Comparison of ENCODE assay signal across 18 cellular contexts in genomic region chr6:116444575-116444974, GRCh38. TPM values are rescaled to one million over a fixed set of nuclear protein-coding genes. Genes with fewer than 3 reads are reported as not detected.
A peak's percentile ranks its signal among the peaks of the same experiment; 100 is the strongest.
DNase-seq lines count a peak whose midpoint lies in the region; ATAC-seq and TF ChIP-seq lines count a peak whose summit lies in the region.
"Had no signal": no experiment of that assay in that cellular context is flagged by ENCODE, and none has a peak within 500 bp of the region (broad histone marks: within the 10 kb centered on the region; RNA-seq: fewer than 3 reads in every experiment).

No MANE protein-coding gene starts in this region.

- RAD21 ChIA-PET in HCT116 (lab: Charles Lee; ENCODE audit: low non-redundant PET in 1 of 2, low total read pairs in 2 of 2, uncharacterized antibody in 2 of 2, unreplicated experiment in 2 of 2) = no interaction called here

- H3K36me3 ChIP-seq in HCT116 (ENCODE audit: control insufficient read depth in 1 of 2, insufficient read depth in 2 of 2, low read length in 2 of 2) = no peaks in the 10 kb centered on the region
- no peaks in the 10 kb centered on the region for H3K36me3 ChIP-seq in osteoblast (ENCODE audit: insufficient read depth, low read length)
- H3K36me3 ChIP-seq: MG63, Peyer's patch had no signal

- intact Hi-C loops in activated CD4-positive, alpha-beta T cell treated with anti-CD3 and anti-CD28 coated beads, Interleukin-2, amount 10 ng/mL, durations not matched to agents 24 days and 14 days (cut with micrococcal nuclease) = loop anchor here (1.0 to 5.0 kb wide), 3 partner anchors 33 to 157 kb away; no protein-coding TSS in a partner anchor
- intact Hi-C loops in HCT116 (cut with micrococcal nuclease) = no loop called here
- intact Hi-C loops in CD4-positive, alpha-beta T cell (cut with DNase I, micrococcal nuclease) = no loop called here

- H3K9me2 ChIP-seq in HCT116 (ENCODE audit: insufficient read depth) = no peaks in the 10 kb centered on the region

- H3K36me3 Mint-ChIP-seq in activated CD4-positive, alpha-beta T cell treated with anti-CD3 and anti-CD28 coated beads, Interleukin-2, amount 10 ng/mL, durations not matched to agents 7 days and 5 days (ENCODE audit: low read depth) = no peaks in the 10 kb centered on the region
- no peaks in the 10 kb centered on the region for H3K36me3 Mint-ChIP-seq in activated CD4-positive, alpha-beta T cell treated with anti-CD3 and anti-CD28 coated beads, Interleukin-2, amount 10 ng/mL, durations not matched to agents 24 days and 14 days (ENCODE audit: low read depth)
- H3K36me3 Mint-ChIP-seq in T-helper 17 cell (ENCODE audit: low read depth) (no peaks in the 10 kb centered on the region), glutamatergic neuron (ENCODE audit: unreplicated experiment) (no peaks in the 10 kb centered on the region)
- no peaks in the 10 kb centered on the region for H3K36me3 Mint-ChIP-seq in CD4-positive, alpha-beta T cell (ENCODE audit: low read depth)
- H3K36me3 Mint-ChIP-seq: T-cell had no signal

- H3K27me3 ChIP-seq in HCT116 (ENCODE audit: insufficient read depth, low read length) = no peaks in the 10 kb centered on the region
- no peaks in the 10 kb centered on the region for H3K27me3 ChIP-seq in osteoblast (ENCODE audit: insufficient read depth, low read length)
- H3K27me3 ChIP-seq in CD4-positive, alpha-beta T cell (ENCODE audit: control insufficient read depth, insufficient read depth, low read length) = no peaks in the 10 kb centered on the region
- H3K27me3 ChIP-seq: hepatocyte, MG63, Peyer's patch had no signal

- H4K20me1 ChIP-seq in HCT116 (ENCODE audit: insufficient read depth) (no peaks in the 10 kb centered on the region), osteoblast (ENCODE audit: insufficient read depth, low read length) (no peaks in the 10 kb centered on the region)

- H3K27me3 Mint-ChIP-seq in activated CD4-positive, alpha-beta T cell treated with anti-CD3 and anti-CD28 coated beads, Interleukin-2, amount 10 ng/mL, durations not matched to agents 7 days and 5 days = peaks cover 27% of the 10 kb centered on the region
- H3K27me3 Mint-ChIP-seq in activated CD4-positive, alpha-beta T cell treated with anti-CD3 and anti-CD28 coated beads, Interleukin-2, amount 10 ng/mL, durations not matched to agents 24 days and 14 days = peaks cover 24% of the 10 kb centered on the region
- H3K27me3 Mint-ChIP-seq in T-helper 17 cell = peaks cover 17% of the 10 kb centered on the region
- H3K27me3 Mint-ChIP-seq in glutamatergic neuron (ENCODE audit: unreplicated experiment) = no peaks in the 10 kb centered on the region
- H3K27me3 Mint-ChIP-seq in CD4-positive, alpha-beta T cell = peaks cover 5% of the 10 kb centered on the region

- H3K27ac Mint-ChIP-seq in activated CD4-positive, alpha-beta T cell treated with anti-CD3 and anti-CD28 coated beads, Interleukin-2, amount 10 ng/mL, durations not matched to agents 7 days and 5 days = peak overlapping the region; percentile 26
- no peak overlapping the region for H3K27ac Mint-ChIP-seq in activated CD4-positive, alpha-beta T cell treated with anti-CD3 and anti-CD28 coated beads, Interleukin-2, amount 10 ng/mL, durations not matched to agents 24 days and 14 days
- peak overlapping the region; percentile 78 for H3K27ac Mint-ChIP-seq in T-helper 17 cell
- H3K27ac Mint-ChIP-seq in glutamatergic neuron (ENCODE audit: unreplicated experiment) = no peak overlapping the region
- no peak overlapping the region for H3K27ac Mint-ChIP-seq in CD4-positive, alpha-beta T cell
- H3K27ac Mint-ChIP-seq: T-cell had no signal

- no peak overlapping the region for H3K4me3 ChIP-seq in HCT116 (replicated peaks in 1 of 2; ENCODE audit: low read depth in 1 of 2, low read length in 2 of 2)
- H3K4me3 ChIP-seq in osteoblast (ENCODE audit: insufficient read depth, low read length) = no peak overlapping the region
- H3K4me3 ChIP-seq: hepatocyte, MG63, Peyer's patch had no signal

- DNase-seq in activated CD4-positive, alpha-beta T cell treated with anti-CD3 and anti-CD28 coated beads, Interleukin-2, amount 10 ng/mL, durations not matched to agents 7 days and 5 days = no peak
- no peak for DNase-seq in activated CD4-positive, alpha-beta T cell treated with anti-CD3 and anti-CD28 coated beads, Interleukin-2, amount 10 ng/mL, durations not matched to agents 24 days and 14 days
- no peak for DNase-seq in HCT116 (ENCODE audit: low read depth, low spot score)
- no peak for DNase-seq in T-helper 17 cell
- DNase-seq in osteoblast (ENCODE audit: insufficient read length, low spot score, missing footprints) = no peak
- no peak for DNase-seq in glutamatergic neuron
- no peak for DNase-seq in CD4-positive, alpha-beta T cell
- DNase-seq in COLO668 (lab: John Stamatoyannopoulos, UW; ENCODE audit: unreplicated experiment) = no peak
- DNase-seq: activated CD4-positive, CD25-positive, alpha-beta regulatory T cell treated with anti-CD3 and anti-CD28 coated beads, Interleukin-2, amount 50 U/mL, for 72 hours; activated naive CD4-positive, alpha-beta T cell; activated T-cell treated with anti-CD3 and anti-CD28 coated beads, Interleukin-2, amount 50 U/mL, for 48 hours; effector CD8-positive, alpha-beta T cell; MG63; NCI-H524 treated with DMSO at 0.1 percent for 48 hours; Peyer's patch; substantia nigra; T-cell had no signal

- ATAC-seq in HCT116 = 0 out of 2 replicates have a peak, but pooled peaks have one; percentile 11
- peak; percentile 47 for ATAC-seq in T-helper 17 cell
- ATAC-seq in CD4-positive, alpha-beta T cell (ENCODE audit: poor library complexity) = no peak

- H3K79me2 ChIP-seq in HCT116 (ENCODE audit: insufficient read depth, low read length) = no peaks in the 10 kb centered on the region
- H3K79me2 ChIP-seq in osteoblast (ENCODE audit: insufficient read depth, low read length) = no peaks in the 10 kb centered on the region
- H3K79me2 ChIP-seq: hepatocyte had no signal

- CTCF ChIA-PET in activated CD4-positive, alpha-beta T cell treated with anti-CD3 and anti-CD28 coated beads, Interleukin-2, amount 10 ng/mL, durations not matched to agents 7 days and 5 days (lab: Charles Lee) = interaction anchor here (1.4 kb wide), 1 partner anchor 19 kb away, joined by 4 read pairs; no protein-coding TSS in a partner anchor
- CTCF ChIA-PET in HCT116 (lab: Charles Lee) = interaction anchor here (3.1 kb wide), 1 partner anchor 157 kb away, joined by 10 read pairs; no protein-coding TSS in a partner anchor
- CTCF ChIA-PET in CD4-positive, alpha-beta T cell (lab: Charles Lee) = no interaction called here

- H2AFZ ChIP-seq in HCT116 (ENCODE audit: low read depth, low read length, poor library complexity, severe bottlenecking) (no peak overlapping the region), osteoblast (ENCODE audit: low read length) (no peak overlapping the region)
- H2AFZ ChIP-seq: hepatocyte had no signal

- no peak for TF ChIP-seq RAD21 in HCT116 (IDR thresholded peaks at IDR 0.05; ENCODE audit: low read depth)

- H3K4me3 Mint-ChIP-seq in activated CD4-positive, alpha-beta T cell treated with anti-CD3 and anti-CD28 coated beads, Interleukin-2, amount 10 ng/mL, durations not matched to agents 7 days and 5 days = no peak overlapping the region
- no peak overlapping the region for H3K4me3 Mint-ChIP-seq in activated CD4-positive, alpha-beta T cell treated with anti-CD3 and anti-CD28 coated beads, Interleukin-2, amount 10 ng/mL, durations not matched to agents 24 days and 14 days
- H3K4me3 Mint-ChIP-seq in T-helper 17 cell (no peak overlapping the region), glutamatergic neuron (ENCODE audit: unreplicated experiment) (no peak overlapping the region)
- H3K4me3 Mint-ChIP-seq in CD4-positive, alpha-beta T cell = no peak overlapping the region
- H3K4me3 Mint-ChIP-seq: T-cell had no signal

- H3K9me3 ChIP-seq in HCT116 (ENCODE audit: control insufficient read depth in 1 of 2, insufficient read depth in 1 of 2, low read depth in 1 of 2, low read length in 2 of 2) (no peaks in the 10 kb centered on the region), T-helper 17 cell (ENCODE audit: control insufficient read depth, low read length, poor library complexity, severe bottlenecking) (no peaks in the 10 kb centered on the region), osteoblast (ENCODE audit: low read depth, low read length) (no peaks in the 10 kb centered on the region)
- no peaks in the 10 kb centered on the region for H3K9me3 ChIP-seq in CD4-positive, alpha-beta T cell (ENCODE audit: control insufficient read depth, low read length)
- H3K9me3 ChIP-seq: MG63, Peyer's patch had no signal

- H3K27ac ChIP-seq in HCT116 (ENCODE audit: low read depth, low read length) (no peak overlapping the region), osteoblast (ENCODE audit: low read depth, low read length) (peak overlapping the region; percentile 4)
- no peak overlapping the region for H3K27ac ChIP-seq in CD4-positive, alpha-beta T cell (ENCODE audit: low read depth, low read length)
- H3K27ac ChIP-seq: hepatocyte, Peyer's patch had no signal

- BruUV-seq in HCT116 (replicated peaks; lab: Mats Ljungman, UMichigan) = no TSS peak

- peaks cover 22% of the 10 kb centered on the region for H3K4me1 Mint-ChIP-seq in activated CD4-positive, alpha-beta T cell treated with anti-CD3 and anti-CD28 coated beads, Interleukin-2, amount 10 ng/mL, durations not matched to agents 7 days and 5 days
- H3K4me1 Mint-ChIP-seq in activated CD4-positive, alpha-beta T cell treated with anti-CD3 and anti-CD28 coated beads, Interleukin-2, amount 10 ng/mL, durations not matched to agents 24 days and 14 days = peaks cover 19% of the 10 kb centered on the region
- H3K4me1 Mint-ChIP-seq in T-helper 17 cell = peaks cover 23% of the 10 kb centered on the region
- H3K4me1 Mint-ChIP-seq in glutamatergic neuron (ENCODE audit: low read depth, unreplicated experiment) = peaks cover 3% of the 10 kb centered on the region
- H3K4me1 Mint-ChIP-seq in CD4-positive, alpha-beta T cell (ENCODE audit: low read depth) = peaks cover 13% of the 10 kb centered on the region

- TF ChIP-seq CTCF in HCT116 (IDR thresholded peaks at IDR 0.05 in 2 of 3, conservative IDR thresholded peaks at IDR 0.05 in 1 of 3; ENCODE audit: borderline replicate concordance in 1 of 3, insufficient read depth in 1 of 3, low read depth in 2 of 3, low read length in 2 of 3) = no peak
- no peak for TF ChIP-seq CTCF in osteoblast (IDR thresholded peaks at IDR 0.05; ENCODE audit: extremely low read depth, low read depth, low read length)
- no peak for TF ChIP-seq CTCF in glutamatergic neuron (IDR thresholded peaks at IDR 0.05; ENCODE audit: partially characterized antibody, unreplicated experiment)
- no peak for TF ChIP-seq CTCF in CD4-positive, alpha-beta T cell (IDR thresholded peaks at IDR 0.05)

- POLR2A ChIA-PET in activated CD4-positive, alpha-beta T cell treated with anti-CD3 and anti-CD28 coated beads, Interleukin-2, amount 10 ng/mL, durations not matched to agents 7 days and 5 days (lab: Charles Lee) = no interaction called here
- POLR2A ChIA-PET in HCT116 (lab: Charles Lee) = no interaction called here
- POLR2A ChIA-PET in CD4-positive, alpha-beta T cell (lab: Charles Lee) = no interaction called here

- H3K4me1 ChIP-seq in HCT116 (ENCODE audit: control insufficient read depth in 1 of 2, insufficient read depth in 2 of 2, low read length in 2 of 2) = no peaks in the 10 kb centered on the region
- peaks cover 46% of the 10 kb centered on the region for H3K4me1 ChIP-seq in osteoblast (ENCODE audit: insufficient read depth, low read length)

- no peak overlapping the region for H3K4me2 ChIP-seq in HCT116 (ENCODE audit: low read length)
- H3K4me2 ChIP-seq in osteoblast (ENCODE audit: insufficient read depth, low read length) = no peak overlapping the region
- H3K4me2 ChIP-seq: hepatocyte had no signal

- no peak overlapping the region for H3K9ac ChIP-seq in HCT116 (ENCODE audit: low read length)

- no peaks in the 10 kb centered on the region for H3K9me3 Mint-ChIP-seq in activated CD4-positive, alpha-beta T cell treated with anti-CD3 and anti-CD28 coated beads, Interleukin-2, amount 10 ng/mL, durations not matched to agents 7 days and 5 days
- no peaks in the 10 kb centered on the region for H3K9me3 Mint-ChIP-seq in activated CD4-positive, alpha-beta T cell treated with anti-CD3 and anti-CD28 coated beads, Interleukin-2, amount 10 ng/mL, durations not matched to agents 24 days and 14 days
- H3K9me3 Mint-ChIP-seq in glutamatergic neuron (ENCODE audit: unreplicated experiment) = no peaks in the 10 kb centered on the region
- no peaks in the 10 kb centered on the region for H3K9me3 Mint-ChIP-seq in CD4-positive, alpha-beta T cell
- H3K9me3 Mint-ChIP-seq: T-cell had no signal

- no peak for TF ChIP-seq POLR2A in HCT116 (IDR thresholded peaks at IDR 0.05; ENCODE audit: borderline replicate concordance, extremely low read depth, insufficient read depth, insufficient read length)

RNA-seq across cellular contexts. Expression of gene CALHM6, which starts 16.6 kb away (rescaled TPM):
- 10 to 100 TPM in 1 of 2 experiments, 1 to 10 TPM in 1; 7.7 to 10.3 TPM for total RNA-seq in activated CD4-positive, alpha-beta T cell treated with anti-CD3 and anti-CD28 coated beads, Interleukin-2, amount 10 ng/mL, durations not matched to agents 7 days and 5 days
- 24.8 and 30.7 TPM in 2 replicates for total RNA-seq in activated CD4-positive, alpha-beta T cell treated with anti-CD3 and anti-CD28 coated beads, Interleukin-2, amount 10 ng/mL, durations not matched to agents 24 days and 14 days
- not detected for total RNA-seq in HCT116 (2021; ENCODE audit: unreplicated experiment)
- 0.35 TPM in 1 of 2 replicates, not detected in the other for polyA plus RNA-seq in HCT116 (2012)
- total RNA-seq in T-helper 17 cell = 1 to 10 TPM; 3.2 to 6.5 TPM
- 0.72 and 0.88 TPM in 2 replicates for total RNA-seq in osteoblast
- not detected for total RNA-seq in glutamatergic neuron (ENCODE audit: unreplicated experiment)
- 1 to 10 TPM; 3.0 to 3.1 TPM for total RNA-seq in CD4-positive, alpha-beta T cell

Comparison
In these comparisons a context has a peak if more than half of its experiments do, and no peak if none do; other contexts are left out.
1. H3K27ac Mint-ChIP-seq: peak in activated CD4-positive, alpha-beta T cell treated with anti-CD3 and anti-CD28 coated beads, Interleukin-2, amount 10 ng/mL, durations not matched to agents 7 days and 5 days (single experiment) and T-helper 17 cell (single experiment); none in activated CD4-positive, alpha-beta T cell treated with anti-CD3 and anti-CD28 coated beads, Interleukin-2, amount 10 ng/mL, durations not matched to agents 24 days and 14 days (single experiment), glutamatergic neuron (single experiment) and CD4-positive, alpha-beta T cell (single experiment).